Comparison of ENCODE assay signal across 23 cellular contexts in the genomic region with DNA sequence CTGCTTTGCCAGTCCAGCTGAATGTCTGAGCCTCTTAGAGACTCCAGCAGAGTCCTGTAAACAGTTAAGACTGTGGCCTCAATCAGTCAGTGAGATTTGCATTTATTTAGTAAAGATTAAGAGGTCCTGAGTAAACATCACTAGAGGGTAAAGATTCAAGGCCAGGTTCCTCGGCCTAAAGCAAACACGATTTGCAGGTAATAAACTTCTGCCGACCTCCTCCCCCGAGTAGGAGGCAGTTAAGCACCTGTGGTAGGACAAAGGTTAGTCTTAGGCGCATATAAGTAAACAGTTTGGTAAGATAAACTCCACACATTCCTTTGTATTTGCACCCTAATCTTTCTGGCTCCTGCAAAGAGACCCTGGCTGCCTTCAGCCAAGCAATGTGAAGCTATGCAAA.
"Had no signal": no experiment of that assay in that cellular context is flagged by ENCODE, and none has a peak within 500 bp of the region (broad histone marks: within the 10 kb centered on the region; RNA-seq: fewer than 3 reads in every experiment).

No MANE protein-coding gene starts in this region.

- H3K4me3 ChIP-seq: breast epithelium, gastroesophageal sphincter, heart right ventricle, lung, tibial artery had no signal

- DNase-seq: activated CD4-positive, alpha-beta T cell treated with anti-CD3 and anti-CD28 coated beads for 1 hour; activated CD4-positive, alpha-beta T cell treated with anti-CD3 and anti-CD28 coated beads, Interleukin-2, amount 50 U/mL, for 4 hours; activated effector memory CD4-positive, alpha-beta T cell treated with anti-CD3 and anti-CD28 coated beads, Interleukin-2, amount 50 U/mL, for 16 hours; activated naive CD4-positive, alpha-beta T cell treated with anti-CD3 and anti-CD28 coated beads, Interleukin-2, amount 50 U/mL, for 16 hours; activated T-cell treated with anti-CD3 and anti-CD28 coated beads, Interleukin-2, amount 50 U/mL, for 72 hours; aorta; cortex of kidney; heart right ventricle; islet precursor cell; posterior cingulate gyrus; retina; stimulated activated CD4-positive, alpha-beta T cell treated with anti-CD3 and anti-CD28 coated beads, Interleukin-2, amount 100 ng/mL, for 24 hours; stimulated activated naive CD4-positive, alpha-beta T cell treated with Interleukin-2 at 50 U/mL for 16 hours; T-helper 2 cell; tibial artery had no signal

- H3K4me1 ChIP-seq: breast epithelium, gastroesophageal sphincter, heart right ventricle, tibial artery had no signal

- H3K4me3 Mint-ChIP-seq: activated T-cell treated with anti-CD3 and anti-CD28 coated beads, Interleukin-2, amount 50 U/mL, for 72 hours; mesothelial cell of epicardium; nephron had no signal

- H3K27ac ChIP-seq: breast epithelium, gastroesophageal sphincter, heart right ventricle, tibial artery, VCaP had no signal

- H3K36me3 ChIP-seq: breast epithelium, gastroesophageal sphincter, heart right ventricle, tibial artery had no signal

- FAIRE-seq: urothelium cell line had no signal

- H3K9me3 ChIP-seq: gastroesophageal sphincter, heart right ventricle, tibial artery had no signal

- H3K36me3 Mint-ChIP-seq: mesothelial cell of epicardium had no signal

- H3K4me1 Mint-ChIP-seq: mesothelial cell of epicardium, nephron had no signal

- ATAC-seq: activated T-cell treated with anti-CD3 and anti-CD28 coated beads, Interleukin-2, amount 50 U/mL, for 72 hours; esophagus mucosa; gastroesophageal sphincter; heart right ventricle had no signal

- H3K27ac Mint-ChIP-seq: activated T-cell treated with anti-CD3 and anti-CD28 coated beads, Interleukin-2, amount 50 U/mL, for 72 hours; mesothelial cell of epicardium; nephron had no signal

- H3K27me3 ChIP-seq: gastroesophageal sphincter, heart right ventricle, tibial artery had no signal
